ENCODE assay signal across 1 cellular context in the genomic region with DNA sequence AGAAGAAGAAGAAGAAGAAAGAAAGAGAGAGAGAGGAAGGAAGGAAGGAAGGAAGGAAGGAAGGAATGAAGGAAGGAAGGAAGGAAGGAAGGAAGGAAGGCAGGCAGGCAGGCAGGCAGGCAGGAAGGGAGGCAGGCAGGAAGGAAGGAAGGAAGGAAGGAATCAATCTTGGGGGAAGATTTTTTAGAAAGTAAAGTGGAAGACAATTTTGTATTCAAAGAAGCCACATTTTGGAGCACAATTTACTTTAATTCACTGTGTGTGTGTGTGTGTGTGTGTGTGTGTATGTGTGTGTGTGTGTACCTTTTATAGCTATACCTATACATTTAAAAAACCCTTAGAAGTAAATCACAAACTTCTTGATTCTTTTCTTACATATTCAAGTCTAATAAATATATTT. TPM values are rescaled to one million over a fixed set of nuclear protein-coding genes. Genes with fewer than 3 reads are reported as not detected.
"Had no signal": no experiment of that assay in that cellular context is flagged by ENCODE, and none has a peak within 500 bp of the region (broad histone marks: within the 10 kb centered on the region; RNA-seq: fewer than 3 reads in every experiment).

No MANE protein-coding gene starts in this region.

RNA-seq across cellular contexts. Expression of gene COL21A1, which starts 13.2 kb away (rescaled TPM):
- total RNA-seq: NCI-H460 had no signal
